1 cellular context compared by ENCODE assay signal in genomic region chr3:123081718-123082369, GRCh38.
TF ChIP-seq lines count a peak whose summit lies in the region.

No MANE protein-coding gene starts in this region.

TF ChIP-seq in IMR-90, 13 proteins besides CTCF, POLR2A, EP300 and RAD21 (continued from another document):
- TF ChIP-seq USF2 (IDR thresholded peaks at IDR 0.05; ENCODE audit: low read depth, low read length) = no peak
- TF ChIP-seq FOS (IDR thresholded peaks at IDR 0.05; ENCODE audit: low read depth, low read length) = no peak
- no peak for TF ChIP-seq NFE2L2 (IDR thresholded peaks at IDR 0.05; ENCODE audit: low read depth, low read length)
- TF ChIP-seq MAFK (IDR thresholded peaks at IDR 0.05; ENCODE audit: low read depth, low read length) = no peak
- no peak for TF ChIP-seq MXI1 (IDR thresholded peaks at IDR 0.05; ENCODE audit: borderline replicate concordance, low read depth, low read length)
